Comparison of ENCODE assay signal across 22 cellular contexts in genomic region chr2:223048519-223048918, GRCh38. TPM values are rescaled to one million over a fixed set of nuclear protein-coding genes. Genes with fewer than 3 reads are reported as not detected.
DNase-seq lines count a peak whose midpoint lies in the region; ATAC-seq and TF ChIP-seq lines count a peak whose summit lies in the region.
"Had no signal": no experiment of that assay in that cellular context is flagged by ENCODE, and none has a peak within 500 bp of the region (broad histone marks: within the 10 kb centered on the region; RNA-seq: fewer than 3 reads in every experiment).

No MANE protein-coding gene starts in this region.

- peaks cover 2 to 10% of the 10 kb centered on the region in 2 experiments; a peak in 3 of 4 replicates for H3K79me1 ChIP-seq in IMR-90 (ENCODE audit: low read depth in 1 of 2, low read length in 2 of 2)

- WGBS in GM23248 (ENCODE audit: low coverage in 1 of 2, low lambda C conversion rate in 2 of 2, missing lambda C conversion rate in 2 of 2), 2 experiments, result 94 to 96% methylated on average over 1 of the region's 1 CpG
- WGBS in IMR-90 (ENCODE audit: extremely low coverage in 2 of 2, insufficient read length in 1 of 2), 2 experiments, result no CpG with 5 or more reads among the region's 1 CpG
- WGBS in smooth muscle cell (ENCODE audit: low lambda C conversion rate), result 97% methylated on average over 1 of the region's 1 CpG

- H3K56ac ChIP-seq in IMR-90 (ENCODE audit: extremely low read depth, insufficient read depth, low read length), result no peak overlapping the region

- H3K4me1 ChIP-seq in GM23248 (ENCODE audit: insufficient read depth) (peaks cover 43% of the 10 kb centered on the region), IMR-90 (ENCODE audit: control insufficient read depth, insufficient read depth, low read length) (peaks cover 18% of the 10 kb centered on the region), smooth muscle cell (ENCODE audit: low read depth) (peaks cover 16% of the 10 kb centered on the region)

- TF ChIP-seq POLR2A in IMR-90 (IDR thresholded peaks at IDR 0.05; ENCODE audit: low read depth, low read length), result no peak

- H3K9me1 ChIP-seq in IMR-90 (ENCODE audit: insufficient read depth, low read length), result peaks cover 6% of the 10 kb centered on the region

- CTCF ChIA-PET in IMR-90 (lab: Yijun Ruan, JAX), result no interaction called here

- H3K14ac ChIP-seq in IMR-90 (replicated peaks; ENCODE audit: low read depth, low read length), result peak overlapping the region; percentile 34; the same call in 1 of the 2 replicates

- no peaks in the 10 kb centered on the region for H3K27me3 ChIP-seq in GM23248 (replicated peaks; ENCODE audit: insufficient read depth)
- H3K27me3 ChIP-seq in IMR-90 (ENCODE audit: control insufficient read depth, insufficient read depth, low read length), result no peaks in the 10 kb centered on the region
- no peaks in the 10 kb centered on the region for H3K27me3 ChIP-seq in smooth muscle cell (ENCODE audit: low read depth)
- peaks cover 0 to 12% (median 0%) of the 10 kb centered on the region in 45 donors for H3K27me3 ChIP-seq in dorsolateral prefrontal cortex
- H3K27me3 ChIP-seq: BLaER1, esophagus muscularis mucosa, thyroid gland had no signal

- H3K4me2 ChIP-seq in GM23248 (ENCODE audit: unreplicated experiment) (no peak overlapping the region), IMR-90 (ENCODE audit: low read depth, low read length) (no peak overlapping the region), smooth muscle cell (peak overlapping the region; percentile 29)
- H3K4me2 ChIP-seq: BLaER1 had no signal

- BruUV-seq in IMR-90 (replicated peaks; lab: Mats Ljungman, UMichigan), result no TSS peak

- H2BK15ac ChIP-seq in IMR-90 (ENCODE audit: low read depth, low read length), result peak overlapping the region; percentile 68; the same call in 2 of the 3 replicates

- peak overlapping the region; percentile 18; the same call in 1 of the 2 replicates for H3K18ac ChIP-seq in IMR-90 (ENCODE audit: low read depth, low read length)

- H3K9ac ChIP-seq in GM23248, result no peak overlapping the region
- no peak overlapping the region for H3K9ac ChIP-seq in IMR-90 (ENCODE audit: low read depth, low read length)
- no peak overlapping the region for H3K9ac ChIP-seq in smooth muscle cell (ENCODE audit: low read depth)
- H3K9ac ChIP-seq: BLaER1 had no signal

- no peak overlapping the region for H3K4me3 ChIP-seq in GM23248
- no peak overlapping the region for H3K4me3 ChIP-seq in IMR-90 (ENCODE audit: insufficient read depth, low read depth, low read length)
- H3K4me3 ChIP-seq in smooth muscle cell, result no peak overlapping the region
- H3K4me3 ChIP-seq in dorsolateral prefrontal cortex, result no peak overlapping the region
- H3K4me3 ChIP-seq: BLaER1, esophagus muscularis mucosa, thyroid gland had no signal

- no peaks in the 10 kb centered on the region for H3K9me2 ChIP-seq in GM23248 (ENCODE audit: insufficient read depth)

- no peak overlapping the region for H3K4ac ChIP-seq in IMR-90 (ENCODE audit: low read depth, low read length)

- no peak overlapping the region for H2AK5ac ChIP-seq in IMR-90 (ENCODE audit: low read depth, low read length)

- peak overlapping the region; percentile 96 for H3K27ac ChIP-seq in GM23248
- no peak overlapping the region for H3K27ac ChIP-seq in IMR-90 (ENCODE audit: insufficient read depth, low read length)
- peak overlapping the region; percentile 97 for H3K27ac ChIP-seq in smooth muscle cell (ENCODE audit: low read depth)
- H3K27ac ChIP-seq in dorsolateral prefrontal cortex, result no peak overlapping the region
- H3K27ac ChIP-seq: BLaER1, thyroid gland had no signal

- in situ Hi-C loops in GM23248 (cut with MboI), result no loop called here
- in situ Hi-C loops in IMR-90 (cut with MboI; ENCODE audit: low sequenced_read_pairs), result no loop called here

- H3K79me2 ChIP-seq in GM23248 (ENCODE audit: insufficient read depth), result no peaks in the 10 kb centered on the region
- H3K79me2 ChIP-seq in smooth muscle cell (ENCODE audit: low read depth), result peaks cover 25% of the 10 kb centered on the region

- POLR2A ChIA-PET in IMR-90 (lab: Charles Lee; ENCODE audit: unreplicated experiment), result no interaction called here

- H3K36me3 ChIP-seq in GM23248 (ENCODE audit: low read depth), result no peaks in the 10 kb centered on the region
- H3K36me3 ChIP-seq in IMR-90 (ENCODE audit: control insufficient read depth, insufficient read depth, low read length), result no peaks in the 10 kb centered on the region
- H3K36me3 ChIP-seq in smooth muscle cell (ENCODE audit: low read depth), result no peaks in the 10 kb centered on the region
- H3K36me3 ChIP-seq: BLaER1, esophagus muscularis mucosa, thyroid gland had no signal

- intact Hi-C loops in IMR-90 (cut with micrococcal nuclease), result no loop called here
- intact Hi-C loops in dorsolateral prefrontal cortex (cut with DNase I), result no loop called here

- ATAC-seq in GM19351 (IDR thresholded peaks at IDR 0.05; ENCODE audit: unreplicated experiment) (peak; percentile 82), IMR-90 (ENCODE audit: low read depth) (no peak), HG02973 (IDR thresholded peaks at IDR 0.05; ENCODE audit: unreplicated experiment) (no peak)
- ATAC-seq: right cardiac atrium had no signal

- DNase-seq in GM23248 (no peak), IMR-90 (no peak), smooth muscle cell (lab: John Stamatoyannopoulos, UW; ENCODE audit: unreplicated experiment) (no peak), dorsolateral prefrontal cortex (no peak), NCI-H1092 treated with DMSO at 0.1 percent for 48 hours (lab: John Stamatoyannopoulos, UW) (no peak)
- DNase-seq in activated CD4-positive, alpha-beta T cell treated with anti-CD3 and anti-CD28 coated beads for 48 hours, result no peak
- DNase-seq: activated naive CD4-positive, alpha-beta T cell treated with anti-CD3 and anti-CD28 coated beads, Interleukin-2, amount 50 U/mL, for 16 hours; DMS153; H7; islet precursor cell; mesendoderm; NCI-H1694; NCI-H510A treated with DMSO at 0.1 percent for 48 hours; right cardiac atrium; stimulated activated CD4-positive, alpha-beta T cell treated with anti-CD3 and anti-CD28 coated beads, Interleukin-2, amount 100 ng/mL, for 48 hours; T-helper 9 cell; thyroid gland had no signal

- no peak overlapping the region for H2AK9ac ChIP-seq in IMR-90 (replicated peaks; ENCODE audit: low read depth, low read length, poor library complexity)

- no peak overlapping the region; the same call in 1 of the 2 replicates for H2BK20ac ChIP-seq in IMR-90 (ENCODE audit: low read depth, low read length)

- H4K20me1 ChIP-seq in GM23248 (ENCODE audit: insufficient read depth) (no peaks in the 10 kb centered on the region), IMR-90 (ENCODE audit: insufficient read depth, low read length) (no peaks in the 10 kb centered on the region), smooth muscle cell (ENCODE audit: low read depth) (no peaks in the 10 kb centered on the region)
- H4K20me1 ChIP-seq: BLaER1 had no signal

- no peak overlapping the region; a peak in 1 of 4 replicates for H4K8ac ChIP-seq in IMR-90 (ENCODE audit: low read depth in 2 of 2, low read length in 2 of 2)

- no peak overlapping the region for H3K23ac ChIP-seq in IMR-90 (ENCODE audit: low read depth, low read length)

- H2AFZ ChIP-seq in GM23248 (no peak overlapping the region), IMR-90 (replicated peaks; ENCODE audit: low read length, poor library complexity) (no peak overlapping the region), smooth muscle cell (ENCODE audit: low read depth) (no peak overlapping the region)

- TF ChIP-seq CTCF in IMR-90 (conservative IDR thresholded peaks at IDR 0.05; ENCODE audit: low read depth, low read length) (no peak), smooth muscle cell (IDR thresholded peaks at IDR 0.05; ENCODE audit: borderline replicate concordance, insufficient read depth, poor library complexity, severe bottlenecking) (no peak), dorsolateral prefrontal cortex (IDR thresholded peaks at IDR 0.05 in 54 of 56, conservative IDR thresholded peaks at IDR 0.05 in 2 of 56; ENCODE audit: low read depth in 1 of 56, partially characterized antibody in 56 of 56) (no peak)

- H2BK5ac ChIP-seq in IMR-90 (ENCODE audit: low read depth, low read length, poor library complexity, severe bottlenecking), result peak overlapping the region; percentile 83

- dilution Hi-C loops in IMR-90 (cut with HindIII; ENCODE audit: low sequenced_read_pairs, unreplicated experiment), result no loop called here

- no peaks in the 10 kb centered on the region for H3K9me3 ChIP-seq in GM23248 (ENCODE audit: low read depth)
- H3K9me3 ChIP-seq in IMR-90 (ENCODE audit: control insufficient read depth, insufficient read depth, low read length), result no peaks in the 10 kb centered on the region
- no peaks in the 10 kb centered on the region for H3K9me3 ChIP-seq in smooth muscle cell (replicated peaks; ENCODE audit: low read depth)
- H3K9me3 ChIP-seq: BLaER1, esophagus muscularis mucosa, thyroid gland had no signal

- H2BK120ac ChIP-seq in IMR-90 (ENCODE audit: low read depth, low read length), result no peak overlapping the region

- H3F3A ChIP-seq in GM23248 (ENCODE audit: insufficient read depth), result peaks cover 35% of the 10 kb centered on the region
- peaks cover 44% of the 10 kb centered on the region for H3F3A ChIP-seq in smooth muscle cell (ENCODE audit: low read depth)

- no peak for TF ChIP-seq RAD21 in IMR-90 (IDR thresholded peaks at IDR 0.05; ENCODE audit: low read length)

- H4K5ac ChIP-seq in IMR-90 (ENCODE audit: low read depth, low read length), result no peak overlapping the region

- no peak overlapping the region; the same call in 1 of the 2 replicates for H4K91ac ChIP-seq in IMR-90 (ENCODE audit: insufficient read depth, low read depth, low read length)

TF ChIP-seq in IMR-90, 13 proteins besides CTCF, POLR2A, EP300 and RAD21 (continues in another document):
- no peak for TF ChIP-seq NFE2L2 (IDR thresholded peaks at IDR 0.05; ENCODE audit: low read depth, low read length)
- TF ChIP-seq CEBPB (IDR thresholded peaks at IDR 0.05; ENCODE audit: low read depth, low read length), result no peak
- no peak for TF ChIP-seq MAZ (IDR thresholded peaks at IDR 0.05; ENCODE audit: borderline replicate concordance, low read depth, low read length)
- no peak for TF ChIP-seq RFX5 (IDR thresholded peaks at IDR 0.05; ENCODE audit: low read depth, low read length)
- TF ChIP-seq CHD1 (IDR thresholded peaks at IDR 0.05; ENCODE audit: low read depth, low read length), result no peak
- TF ChIP-seq SMC3 (IDR thresholded peaks at IDR 0.05; ENCODE audit: low read depth, low read length), result no peak
- TF ChIP-seq FOS (IDR thresholded peaks at IDR 0.05; ENCODE audit: low read depth, low read length), result no peak

RNA-seq across cellular contexts. Expression of gene KCNE4, which starts 3.5 kb away (rescaled TPM):
- total RNA-seq in GM23248 (2014; rRNA removed; shearing (Covaris generic)), result 3.8 and 5.9 TPM in 2 replicates
- polyA plus RNA-seq in GM23248 (2016; fragmentation: Nextera tagmentation; extraction: Ambion mirVana), result 3.1 and 3.3 TPM in 2 replicates
- 6.6 and 8.3 TPM in 2 replicates for total RNA-seq in IMR-90 (2012; rRNA removed)
- 6.8 and 8.1 TPM in 2 replicates for polyA plus RNA-seq in IMR-90 (2012; rRNA removed)
- 7.4 and 17.0 TPM in 2 replicates for polyA plus RNA-seq in IMR-90 (2012; cell fraction: cytosol; rRNA removed)
- 17.7 and 50.6 TPM in 2 replicates for polyA plus RNA-seq in IMR-90 (2012; cell fraction: nucleus; rRNA removed; ENCODE audit: low replicate concordance)
- total RNA-seq in smooth muscle cell, result 36.7 and 52.8 TPM in 2 replicates
- 39.6 and 67.5 TPM in 2 replicates for polyA plus RNA-seq in smooth muscle cell
- 10 to 100 TPM in 15 of 120 experiments, 1 to 10 TPM in 104, under 1 TPM in 1; 0.99 to 25.8 (median 4.2) TPM for total RNA-seq in dorsolateral prefrontal cortex
- total RNA-seq: H7, HT-29 had no signal

Comparison
In these comparisons a context has a peak if more than half of its experiments do, and no peak if none do; other contexts are left out.
1. H3K27ac ChIP-seq: peak in GM23248 (single experiment) and smooth muscle cell (single experiment); none in IMR-90 (single experiment) and dorsolateral prefrontal cortex (0 of 59).